ENCODE assay signal across 18 cellular contexts in genomic region chr13:35190241-35190640, GRCh38.
DNase-seq lines count a peak whose midpoint lies in the region; ATAC-seq and TF ChIP-seq lines count a peak whose summit lies in the region.
"Had no signal": no experiment of that assay in that cellular context is flagged by ENCODE, and none has a peak within 500 bp of the region (broad histone marks: within the 10 kb centered on the region; RNA-seq: fewer than 3 reads in every experiment).

No MANE protein-coding gene starts in this region.

- H3K9me3 ChIP-seq in heart right ventricle, result peaks cover 0 to 17% (median 10%) of the 10 kb centered on the region in 11 donors
- H3K9me3 ChIP-seq in right cardiac atrium (ENCODE audit: control insufficient read depth, low read length), result no peaks in the 10 kb centered on the region
- H3K9me3 ChIP-seq: SJSA1 had no signal

- ATAC-seq in heart right ventricle (peak in 6 of 8 donors; percentile 31 to 62 (median 53)), right cardiac atrium (no peak), HG03135 (IDR thresholded peaks at IDR 0.05; ENCODE audit: unreplicated experiment) (no peak)

- no peak for TF ChIP-seq CTCF in heart right ventricle (IDR thresholded peaks at IDR 0.05)
- no peak for TF ChIP-seq CTCF in fibroblast of villous mesenchyme (IDR thresholded peaks at IDR 0.05; ENCODE audit: insufficient read depth, low read depth, low read length)

- DNase-seq in heart right ventricle, result no peak
- DNase-seq in right cardiac atrium, result no peak
- DNase-seq in amniotic epithelial cell (ENCODE audit: low read depth), result peak; percentile 17
- DNase-seq in fibroblast of villous mesenchyme (ENCODE audit: low read depth), result peak; percentile 4
- DNase-seq in cerebellum (ENCODE audit: low spot score), result no peak
- DNase-seq in NCI-H1092 (lab: John Stamatoyannopoulos, UW), result no peak
- DNase-seq: CD4-positive, CD25-positive, alpha-beta regulatory T cell; HCEC 1CT; MV-4-11; NCI-H1417 treated with DMSO at 0.1 percent for 48 hours; NCI-H1930; NCI-H2171; NCI-H446 treated with DMSO at 0.1 percent for 48 hours; NCI-H748 treated with DMSO at 0.1 percent for 48 hours; RPMI8226 had no signal

- WGBS in heart right ventricle, 2 donors, result 77 to 78% methylated on average over 2 of the region's 2 CpGs
- 87% methylated on average over 2 of the region's 2 CpGs for WGBS in right cardiac atrium

- intact Hi-C loops in heart right ventricle (cut with DNase I), result no loop called here
- intact Hi-C loops in right cardiac atrium (cut with DNase I), result no loop called here

- H3K27me3 ChIP-seq in heart right ventricle (no peaks in the 10 kb centered on the region), right cardiac atrium (ENCODE audit: control insufficient read depth, insufficient read depth) (no peaks in the 10 kb centered on the region)
- H3K27me3 ChIP-seq: SJSA1 had no signal

- H3K36me3 ChIP-seq in heart right ventricle, result peaks cover 0 to 1% (median 0%) of the 10 kb centered on the region in 9 donors
- H3K36me3 ChIP-seq: SJSA1 had no signal

- H3K4me1 ChIP-seq in heart right ventricle, result peaks cover 0 to 11% (median 0%) of the 10 kb centered on the region in 9 donors
- H3K4me1 ChIP-seq in right cardiac atrium (ENCODE audit: control insufficient read depth, insufficient read depth, low read length), result no peaks in the 10 kb centered on the region
- H3K4me1 ChIP-seq: SJSA1 had no signal

- H3K27ac ChIP-seq in heart right ventricle (peak overlapping the region in 2 of 10 donors; percentile 2 to 45), right cardiac atrium (ENCODE audit: low read length) (no peak overlapping the region)
- H3K27ac ChIP-seq: HL-60, SJSA1 had no signal

- H3K4me3 ChIP-seq in heart right ventricle (no peak overlapping the region), right cardiac atrium (ENCODE audit: low read length) (no peak overlapping the region), fibroblast of villous mesenchyme (ENCODE audit: low read depth, low read length) (no peak overlapping the region)
- H3K4me3 ChIP-seq: SJSA1 had no signal

Comparison
In these comparisons a context has a peak if more than half of its experiments do, and no peak if none do; other contexts are left out.
1. ATAC-seq: peak in heart right ventricle (6 of 8); none in right cardiac atrium (0 of 2) and HG03135 (single experiment).
2. DNase-seq: peak in amniotic epithelial cell (single experiment) and fibroblast of villous mesenchyme (single experiment); none in heart right ventricle (0 of 2), right cardiac atrium (0 of 3), cerebellum (single experiment) and NCI-H1092 (single experiment).